ENCODE assay signal across 8 cellular contexts in the genomic region with DNA sequence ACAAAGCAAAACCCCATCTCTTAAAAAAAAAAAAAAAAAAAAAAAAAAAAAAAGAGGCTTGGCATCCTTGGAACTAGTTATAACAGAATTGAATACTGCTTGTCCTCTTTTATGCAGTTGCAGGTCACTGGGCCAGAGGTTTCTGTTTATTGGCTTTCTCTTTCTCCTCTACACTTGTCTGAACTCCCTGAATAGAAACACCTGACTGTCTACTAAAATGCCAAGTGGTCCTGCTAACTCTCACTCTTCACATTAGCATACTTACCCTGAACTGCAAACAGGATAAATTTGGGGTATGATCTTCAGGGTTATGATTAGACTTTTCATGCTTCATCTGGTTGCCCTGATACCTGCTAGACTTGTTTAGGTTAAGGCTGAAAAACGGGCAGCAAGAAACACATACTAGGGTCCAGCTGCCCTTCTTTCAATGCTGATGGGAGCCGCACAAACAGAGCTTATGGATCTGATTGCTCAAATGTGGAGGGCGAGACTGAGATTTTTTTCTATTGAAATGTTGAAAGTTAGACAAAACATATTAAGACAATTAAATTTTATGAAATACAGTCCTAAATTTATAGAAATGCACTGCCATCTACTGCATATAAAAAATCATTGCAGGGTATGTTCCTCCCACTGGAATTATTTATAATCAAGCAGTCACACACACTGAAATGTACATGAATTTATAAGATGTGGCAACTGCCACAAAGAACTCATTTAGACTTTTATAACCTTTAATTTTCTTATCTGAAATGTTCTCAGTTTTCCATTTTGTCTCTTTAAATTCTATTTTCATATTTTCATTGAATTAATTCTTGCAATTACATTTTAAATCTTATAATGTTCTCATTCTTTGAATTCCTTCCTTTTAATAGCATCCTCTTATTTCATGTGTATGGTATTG. TPM values are rescaled to one million over a fixed set of nuclear protein-coding genes. Genes with fewer than 3 reads are reported as not detected.
DNase-seq lines count a peak whose midpoint lies in the region; ATAC-seq and TF ChIP-seq lines count a peak whose summit lies in the region.

No MANE protein-coding gene starts in this region.

- H3K27ac ChIP-seq in cardiac muscle cell (no peak overlapping the region), heart right ventricle (no peak overlapping the region)

- H3K9me3 ChIP-seq in cardiac muscle cell (ENCODE audit: low read depth) (no peaks in the 10 kb centered on the region), heart right ventricle (peaks cover 0 to 36% (median 0%) of the 10 kb centered on the region in 11 donors)

- H3K36me3 ChIP-seq in cardiac muscle cell (peaks cover 12% of the 10 kb centered on the region), heart right ventricle (peaks cover 0 to 21% (median 6%) of the 10 kb centered on the region in 9 donors)

- H3K4me1 ChIP-seq in cardiac muscle cell (ENCODE audit: low read depth) = no peaks in the 10 kb centered on the region
- peaks cover 0 to 8% (median 0%) of the 10 kb centered on the region in 9 donors for H3K4me1 ChIP-seq in heart right ventricle

- intact Hi-C loops in left cardiac atrium (cut with DNase I) (loop anchor here (5.0 to 10.0 kb wide), 3 partner anchors 294 to 684 kb away; no protein-coding TSS in a partner anchor), heart right ventricle (cut with DNase I) (loop anchor here in 5 of 10 donors (2.0 to 10.0 kb wide), 4 partner anchors 461 to 684 kb away; no protein-coding TSS in a partner anchor)

- DNase-seq in cardiac muscle cell (ENCODE audit: low read depth in 1 of 2, low spot score in 1 of 2) (peak in 1 of 2 donors; percentile 50), left cardiac atrium (no peak), SW480 (ENCODE audit: low spot score) (peak; percentile 8), heart right ventricle (no peak), HuH-7.5 (ENCODE audit: low spot score) (no peak)

- H3K27me3 ChIP-seq in cardiac muscle cell = no peaks in the 10 kb centered on the region
- H3K27me3 ChIP-seq in heart right ventricle = no peaks in the 10 kb centered on the region

- peak; percentile 44 for TF ChIP-seq CTCF in cardiac muscle cell (IDR thresholded peaks at IDR 0.05; ENCODE audit: low read depth, low read length)
- peak in 8 of 9 donors; percentile 9 to 61 (median 48) for TF ChIP-seq CTCF in heart right ventricle (IDR thresholded peaks at IDR 0.05)

- WGBS in heart right ventricle, 2 donors = 54 to 55% methylated on average over 3 of the region's 3 CpGs

- no peak overlapping the region for H3K4me3 ChIP-seq in cardiac muscle cell
- H3K4me3 ChIP-seq in heart right ventricle = no peak overlapping the region

- ATAC-seq in left cardiac atrium (no peak), heart right ventricle (peak in 5 of 8 donors; percentile 47 to 86 (median 81)), GM21367 (IDR thresholded peaks at IDR 0.05; ENCODE audit: unreplicated experiment) (no peak), GM18517 (IDR thresholded peaks at IDR 0.05; ENCODE audit: unreplicated experiment) (no peak), HG02885 (IDR thresholded peaks at IDR 0.05; ENCODE audit: poor library complexity, unreplicated experiment) (no peak)

RNA-seq across cellular contexts. Expression of gene GTF3C3, which starts 40.8 kb away (rescaled TPM):
- 21.2 and 46.2 TPM in 2 replicates for total RNA-seq in cardiac muscle cell
- polyA plus RNA-seq in cardiac muscle cell = 27.2 and 34.8 TPM in 2 replicates
- total RNA-seq in left cardiac atrium = 10 to 100 TPM; 21.4 to 23.6 TPM
- total RNA-seq in heart right ventricle = 10 to 100 TPM; 18.1 to 34.2 (median 24.0) TPM
- 10 to 100 TPM in 1 of 2 donors, 1 to 10 TPM in 1; 7.9 to 13.8 TPM for polyA plus RNA-seq in heart right ventricle

RNA-seq across cellular contexts. Expression of gene C2orf66, which starts 50.4 kb away (rescaled TPM):
- total RNA-seq in cardiac muscle cell (0.27 TPM in 1 of 2 replicates, not detected in the other), left cardiac atrium (under 1 TPM in 1 of 2 donors, not detected in 1; 0.18 TPM), heart right ventricle (not detected)
- polyA plus RNA-seq in cardiac muscle cell (0.18 TPM in 1 of 2 replicates, not detected in the other), heart right ventricle (under 1 TPM in 1 of 2 donors, not detected in 1; 0.03 TPM)

Comparison
In these comparisons a context has a peak if more than half of its experiments do, and no peak if none do; other contexts are left out.
1. ATAC-seq: peak in heart right ventricle (5 of 8); none in left cardiac atrium (0 of 2), GM21367 (single experiment), GM18517 (single experiment) and HG02885 (single experiment).